8 cellular contexts compared by ENCODE assay signal in genomic region chr7:129612112-129613015, GRCh38. TPM values are rescaled to one million over a fixed set of nuclear protein-coding genes. Genes with fewer than 3 reads are reported as not detected.
DNase-seq lines count a peak whose midpoint lies in the region; ATAC-seq and TF ChIP-seq lines count a peak whose summit lies in the region.

No MANE protein-coding gene starts in this region.

- peaks cover 18% of the 10 kb centered on the region for H3K36me3 Mint-ChIP-seq in CD8-positive, alpha-beta T cell
- no peaks in the 10 kb centered on the region for H3K36me3 Mint-ChIP-seq in immature natural killer cell

- POLR2A ChIA-PET in CD8-positive, alpha-beta T cell (lab: Charles Lee), result interaction anchor here (0.6 to 2.3 kb wide), 7 partner anchors 9 to 178 kb away, joined by 3 to 8 read pairs (median 5); partner anchors contain the start of genes SMKR1 and STRIP2

- no peaks in the 10 kb centered on the region for H3K27me3 ChIP-seq in CD8-positive, alpha-beta T cell (ENCODE audit: insufficient read depth, low read length)
- H3K27me3 ChIP-seq in breast epithelium (no peaks in the 10 kb centered on the region), skeletal muscle tissue (ENCODE audit: control insufficient read depth in 3 of 3, insufficient read depth in 3 of 3, low read length in 3 of 3) (no peaks in the 10 kb centered on the region)

- ATAC-seq in CD8-positive, alpha-beta T cell, result peak; percentile 10
- peak; percentile 19 for ATAC-seq in GM21423 (IDR thresholded peaks at IDR 0.05; ENCODE audit: unreplicated experiment)

- peak overlapping the region; percentile 96 for H3K27ac Mint-ChIP-seq in CD8-positive, alpha-beta T cell
- peak overlapping the region; percentile 92 to 99 (median 97) for H3K27ac Mint-ChIP-seq in immature natural killer cell

- intact Hi-C loops in CD8-positive, alpha-beta T cell (cut with DNase I, micrococcal nuclease), result loop anchor here (1.0 to 10.0 kb wide), 12 partner anchors 23 to 1960 kb away; partner anchors contain the start of genes SSMEM1 (in 2 of the 2), TMEM209 (in 2 of the 2), ATP6V1F (in 1 of the 2) and KLHDC10 (in 1 of the 2)
- intact Hi-C loops in breast epithelium (cut with DNase I; ENCODE audit: low total_unique reads), result no loop called here

- peak overlapping the region; percentile 87 for H3K4me3 ChIP-seq in CD8-positive, alpha-beta T cell (ENCODE audit: low read depth, low read length)
- H3K4me3 ChIP-seq in breast epithelium (peak overlapping the region; percentile 68 to 97 (median 82)), skeletal muscle tissue (ENCODE audit: low read length in 3 of 3) (peak overlapping the region; percentile 90 to 91 (median 90))

- no peaks in the 10 kb centered on the region for H3K9me3 Mint-ChIP-seq in CD8-positive, alpha-beta T cell
- no peaks in the 10 kb centered on the region for H3K9me3 Mint-ChIP-seq in immature natural killer cell

- no peaks in the 10 kb centered on the region for H3K36me3 ChIP-seq in CD8-positive, alpha-beta T cell (ENCODE audit: insufficient read depth, low read length)
- H3K36me3 ChIP-seq in KOPT-K1 (ENCODE audit: insufficient read depth, low read length) (peaks cover 23% of the 10 kb centered on the region), breast epithelium (no peaks in the 10 kb centered on the region), skeletal muscle tissue (ENCODE audit: control insufficient read depth in 3 of 3, insufficient read depth in 3 of 3, low read length in 3 of 3) (peaks cover 0 to 5% (median 0%) of the 10 kb centered on the region in 3 donors)

- H3K4me3 Mint-ChIP-seq in CD8-positive, alpha-beta T cell, result peak overlapping the region; percentile 97
- H3K4me3 Mint-ChIP-seq in immature natural killer cell, result peak overlapping the region; percentile 94 to 98 (median 98)

- peak overlapping the region; percentile 82 to 97 (median 91) for H3K9ac ChIP-seq in skeletal muscle tissue (ENCODE audit: low read depth in 1 of 3, low read length in 3 of 3)

- no peak for TF ChIP-seq POLR2A in breast epithelium (IDR thresholded peaks at IDR 0.05)

- no peaks in the 10 kb centered on the region for H3K27me3 Mint-ChIP-seq in CD8-positive, alpha-beta T cell (ENCODE audit: low read depth)
- H3K27me3 Mint-ChIP-seq in immature natural killer cell (ENCODE audit: low read depth in 3 of 3), result peaks cover 7 to 13% (median 11%) of the 10 kb centered on the region in 3 donors

- CTCF ChIA-PET in CD8-positive, alpha-beta T cell (lab: Charles Lee), result interaction anchor here (0.7 to 4.3 kb wide), 11 partner anchors 9 to 218 kb away, joined by 3 to 17 read pairs (median 4); no protein-coding TSS in a partner anchor

- peak in 6 of 7 experiments; percentile 19 to 61 (median 40) for DNase-seq in CD8-positive, alpha-beta T cell
- DNase-seq in T-helper 22 cell (ENCODE audit: low read depth), result peak; percentile 16
- DNase-seq in breast epithelium (ENCODE audit: low spot score in 2 of 2), result peak; percentile 46 to 54
- peak; percentile 17 to 37 (median 28) for DNase-seq in immature natural killer cell
- no peak for DNase-seq in H4 (ENCODE audit: low spot score)

- peak overlapping the region; percentile 68 for H3K27ac ChIP-seq in CD8-positive, alpha-beta T cell (ENCODE audit: low read depth, low read length)
- H3K27ac ChIP-seq in KOPT-K1 (ENCODE audit: low read depth, low read length, poor library complexity, severe bottlenecking) (peak overlapping the region; percentile 97), breast epithelium (peak overlapping the region; percentile 93 to 98), skeletal muscle tissue (ENCODE audit: low read depth, low read length) (peak overlapping the region; percentile 74)

- H3K9me3 ChIP-seq in CD8-positive, alpha-beta T cell (ENCODE audit: low read length), result no peaks in the 10 kb centered on the region
- no peaks in the 10 kb centered on the region for H3K9me3 ChIP-seq in KOPT-K1 (ENCODE audit: insufficient read depth, low read length, poor library complexity, severe bottlenecking)
- no peaks in the 10 kb centered on the region for H3K9me3 ChIP-seq in breast epithelium
- no peaks in the 10 kb centered on the region for H3K9me3 ChIP-seq in skeletal muscle tissue (ENCODE audit: control insufficient read depth in 3 of 3, low read length in 3 of 3)

- peak; percentile 71 for TF ChIP-seq CTCF in CD8-positive, alpha-beta T cell (IDR thresholded peaks at IDR 0.05)
- peak in 2 of 3 donors; percentile 27 to 37 for TF ChIP-seq CTCF in breast epithelium (IDR thresholded peaks at IDR 0.05)

- H3K4me1 ChIP-seq in CD8-positive, alpha-beta T cell (ENCODE audit: insufficient read depth, low read length), result peaks cover 49% of the 10 kb centered on the region
- H3K4me1 ChIP-seq in breast epithelium (no peaks in the 10 kb centered on the region), skeletal muscle tissue (ENCODE audit: control insufficient read depth in 3 of 3, insufficient read depth in 3 of 3, low read length in 3 of 3) (peaks cover 12 to 25% (median 17%) of the 10 kb centered on the region in 3 donors)

- H3K4me1 Mint-ChIP-seq in CD8-positive, alpha-beta T cell (ENCODE audit: low read depth), result peaks cover 69% of the 10 kb centered on the region
- peaks cover 75 to 86% of the 10 kb centered on the region in 2 donors for H3K4me1 Mint-ChIP-seq in immature natural killer cell

RNA-seq across cellular contexts. Expression of gene NRF1, which starts 0.8 kb away (rescaled TPM):
- 10 to 100 TPM; 31.9 to 34.9 TPM for total RNA-seq in CD8-positive, alpha-beta T cell
- total RNA-seq in breast epithelium, result 10 to 100 TPM; 24.5 to 29.2 (median 27.2) TPM
- 10 to 100 TPM in 2 of 3 donors, 1 to 10 TPM in 1; 9.8 to 24.7 (median 12.7) TPM for polyA plus RNA-seq in immature natural killer cell
- total RNA-seq in skeletal muscle tissue, result 17.2 TPM
- 13.9 and 16.9 TPM in 2 replicates for total RNA-seq in H4 (2014; rRNA removed; shearing (Covaris generic))
